In the genomic region with DNA sequence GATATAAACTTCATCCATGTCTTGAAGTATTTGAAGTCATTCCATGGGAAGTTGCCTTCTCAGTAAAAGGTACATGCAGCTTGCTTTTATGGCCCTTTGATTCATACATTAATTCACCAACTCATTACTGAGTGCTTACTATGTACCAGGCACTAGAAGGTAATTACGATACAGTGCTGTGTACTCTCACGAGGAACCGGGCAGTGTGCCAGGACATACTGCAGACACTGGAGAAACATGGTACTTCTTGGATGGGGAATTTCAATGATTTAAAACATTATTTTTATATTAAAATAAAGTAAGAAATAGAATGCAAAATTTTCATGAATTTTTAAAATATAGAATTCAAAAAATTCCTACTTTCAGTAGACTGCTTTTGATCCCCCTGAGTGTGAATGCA, we compare ENCODE assay signal across 30 cellular contexts.
DNase-seq lines count a peak whose midpoint lies in the region; ATAC-seq and TF ChIP-seq lines count a peak whose summit lies in the region.
"Had no signal": no experiment of that assay in that cellular context is flagged by ENCODE, and none has a peak within 500 bp of the region (broad histone marks: within the 10 kb centered on the region; RNA-seq: fewer than 3 reads in every experiment).

No MANE protein-coding gene starts in this region.

- TF ChIP-seq EP300 in stomach (IDR thresholded peaks at IDR 0.05) = no peak

- intact Hi-C loops in stomach (cut with DNase I; ENCODE audit: low total_unique reads) = no loop called here

- no peaks in the 10 kb centered on the region for H3K9me3 ChIP-seq in stomach
- H3K9me3 ChIP-seq: ascending aorta, right lobe of liver, SK-N-SH, tibial artery, vagina had no signal

- no peaks in the 10 kb centered on the region for H3K36me3 ChIP-seq in stomach
- H3K36me3 ChIP-seq: ascending aorta, cardiac muscle cell, right lobe of liver, tibial artery, vagina had no signal

- H3K4me3 ChIP-seq in stomach = no peak overlapping the region
- H3K4me3 ChIP-seq: ascending aorta, cardiac muscle cell, coronary artery, right lobe of liver, tibial artery, vagina had no signal

- ATAC-seq in HG02623 (IDR thresholded peaks at IDR 0.05; ENCODE audit: unreplicated experiment) = no peak
- ATAC-seq: activated T-cell treated with anti-CD3 and anti-CD28 coated beads, Interleukin-2, amount 50 U/mL, for 4 hours; left cardiac atrium; naive thymus-derived CD8-positive, alpha-beta T cell; right lobe of liver had no signal

- H3K27ac ChIP-seq in stomach = no peak overlapping the region
- H3K27ac ChIP-seq: ascending aorta, cardiac muscle cell, coronary artery, right lobe of liver, tibial artery, vagina had no signal

- H3K4me1 ChIP-seq in stomach = no peaks in the 10 kb centered on the region
- H3K4me1 ChIP-seq: ascending aorta, right lobe of liver, tibial artery, vagina had no signal

- no peak for TF ChIP-seq POLR2A in stomach (IDR thresholded peaks at IDR 0.05)

- H3K27me3 ChIP-seq in stomach = peaks cover 0 to 4% (median 0%) of the 10 kb centered on the region in 3 donors
- H3K27me3 ChIP-seq: ascending aorta, right lobe of liver, vagina had no signal

- TF ChIP-seq CTCF in stomach (IDR thresholded peaks at IDR 0.05) = no peak

- 28 to 52% (median 39%) methylated on average over 3 of the region's 3 CpGs for WGBS in stomach, 5 donors

- DNase-seq in SHP77 (lab: John Stamatoyannopoulos, UW) (peak; percentile 19 to 39), SHP77 treated with DMSO at 0.1 percent for 48 hours (lab: John Stamatoyannopoulos, UW) (no peak), NCI-H1105 (lab: John Stamatoyannopoulos, UW) (peak; percentile 70), NCI-H69 (lab: John Stamatoyannopoulos, UW) (peak; percentile 90), stomach (peak; percentile 45), GOT3 (lab: John Stamatoyannopoulos, UW) (no peak)
- no peak for DNase-seq in activated CD4-positive, alpha-beta T cell treated with anti-CD3 and anti-CD28 coated beads, Interleukin-2, amount 50 U/mL, for 48 hours
- DNase-seq: ACHN; activated B cell treated with CpG ODN at 0.5 μM for 24 hours; activated CD4-positive, alpha-beta T cell treated with anti-CD3 and anti-CD28 coated beads, Interleukin-2, amount 10 ng/mL, durations not matched to agents 7 days and 5 days; activated gamma-delta T cell treated with Interleukin-2 at 50 U/mL for 16 hours; activated naive CD8-positive, alpha-beta T cell treated with anti-CD3 and anti-CD28 coated beads, Interleukin-2, amount 10 ng/mL, durations not matched to agents 7 days and 5 days; activated T-cell treated with anti-CD3 and anti-CD28 coated beads, Interleukin-2, amount 50 U/mL, for 4 hours; DMS79; effector CD8-positive, alpha-beta T cell; immature natural killer cell; KBM-7; left cardiac atrium; naive thymus-derived CD8-positive, alpha-beta T cell; NCI-H82; right lobe of liver; RPMI8226; SK-N-SH; stimulated activated CD8-positive, alpha-beta memory T cell treated with anti-CD3 and anti-CD28 coated beads, Interleukin-4, amount 100 ng/mL, for 48 hours; tibial artery had no signal

Comparison
In these comparisons a context has a peak if more than half of its experiments do, and no peak if none do; other contexts are left out.
1. DNase-seq: peak in SHP77 (2 of 2), NCI-H1105 (single experiment), NCI-H69 (single experiment) and stomach (single experiment); none in SHP77 treated with DMSO at 0.1 percent for 48 hours (single experiment), activated CD4-positive, alpha-beta T cell treated with anti-CD3 and anti-CD28 coated beads, Interleukin-2, amount 50 U/mL, for 48 hours (0 of 2) and GOT3 (single experiment).